In the genomic region with DNA sequence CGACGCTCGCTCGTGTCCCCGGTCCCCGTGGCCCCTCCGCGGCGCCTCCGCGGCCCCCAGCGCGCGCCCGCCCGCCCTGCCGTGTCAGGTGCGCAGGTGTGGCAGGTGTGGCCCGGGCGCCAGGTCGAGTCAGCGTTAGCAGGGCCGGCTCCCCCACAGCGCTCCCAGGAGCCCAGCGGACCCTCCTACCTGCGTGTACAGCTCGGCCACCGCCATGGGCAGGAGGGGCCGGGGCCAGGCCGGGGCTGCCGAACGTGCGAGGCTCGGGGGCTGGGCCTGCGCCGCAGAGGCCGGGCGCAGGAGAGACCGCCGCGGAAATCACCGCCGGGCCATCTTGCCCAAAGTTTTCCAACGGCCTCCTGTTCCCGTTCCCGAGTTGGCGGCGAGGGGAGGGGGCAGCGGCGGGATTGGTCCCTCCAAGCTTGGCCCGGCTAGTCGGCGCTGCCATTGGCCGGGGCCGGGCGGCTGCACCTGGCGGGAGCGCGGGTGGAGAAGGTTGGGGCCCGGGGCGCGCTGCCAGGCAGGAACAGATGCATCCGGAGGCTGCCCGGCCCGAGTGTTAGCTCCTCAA, we compare ENCODE assay signal across 8 cellular contexts. TPM values are rescaled to one million over a fixed set of nuclear protein-coding genes. Genes with fewer than 3 reads are reported as not detected.
DNase-seq lines count a peak whose midpoint lies in the region; ATAC-seq lines count a peak whose summit lies in the region.

A gene with protein sequence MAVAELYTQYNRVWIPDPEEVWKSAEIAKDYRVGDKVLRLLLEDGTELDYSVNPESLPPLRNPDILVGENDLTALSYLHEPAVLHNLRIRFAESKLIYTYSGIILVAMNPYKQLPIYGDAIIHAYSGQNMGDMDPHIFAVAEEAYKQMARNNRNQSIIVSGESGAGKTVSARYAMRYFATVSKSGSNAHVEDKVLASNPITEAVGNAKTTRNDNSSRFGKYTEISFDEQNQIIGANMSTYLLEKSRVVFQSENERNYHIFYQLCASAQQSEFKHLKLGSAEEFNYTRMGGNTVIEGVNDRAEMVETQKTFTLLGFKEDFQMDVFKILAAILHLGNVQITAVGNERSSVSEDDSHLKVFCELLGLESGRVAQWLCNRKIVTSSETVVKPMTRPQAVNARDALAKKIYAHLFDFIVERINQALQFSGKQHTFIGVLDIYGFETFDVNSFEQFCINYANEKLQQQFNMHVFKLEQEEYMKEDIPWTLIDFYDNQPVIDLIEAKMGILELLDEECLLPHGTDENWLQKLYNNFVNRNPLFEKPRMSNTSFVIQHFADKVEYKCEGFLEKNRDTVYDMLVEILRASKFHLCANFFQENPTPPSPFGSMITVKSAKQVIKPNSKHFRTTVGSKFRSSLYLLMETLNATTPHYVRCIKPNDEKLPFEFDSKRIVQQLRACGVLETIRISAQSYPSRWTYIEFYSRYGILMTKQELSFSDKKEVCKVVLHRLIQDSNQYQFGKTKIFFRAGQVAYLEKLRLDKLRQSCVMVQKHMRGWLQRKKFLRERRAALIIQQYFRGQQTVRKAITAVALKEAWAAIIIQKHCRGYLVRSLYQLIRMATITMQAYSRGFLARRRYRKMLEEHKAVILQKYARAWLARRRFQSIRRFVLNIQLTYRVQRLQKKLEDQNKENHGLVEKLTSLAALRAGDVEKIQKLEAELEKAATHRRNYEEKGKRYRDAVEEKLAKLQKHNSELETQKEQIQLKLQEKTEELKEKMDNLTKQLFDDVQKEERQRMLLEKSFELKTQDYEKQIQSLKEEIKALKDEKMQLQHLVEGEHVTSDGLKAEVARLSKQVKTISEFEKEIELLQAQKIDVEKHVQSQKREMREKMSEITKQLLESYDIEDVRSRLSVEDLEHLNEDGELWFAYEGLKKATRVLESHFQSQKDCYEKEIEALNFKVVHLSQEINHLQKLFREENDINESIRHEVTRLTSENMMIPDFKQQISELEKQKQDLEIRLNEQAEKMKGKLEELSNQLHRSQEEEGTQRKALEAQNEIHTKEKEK (N-terminal part only) (minus strand): TSS at position 384 of the 571 bp plus-strand sequence. CDS start 168 bp downstream, at position 216.

- H3K9ac ChIP-seq in mucosa of rectum (ENCODE audit: low read depth in 1 of 2, low read length in 2 of 2) = peak within 1 kb of the TSS; percentile 77 to 85

- H3K27ac Mint-ChIP-seq in IgD-negative memory B cell = peak within 1 kb of the TSS in 2 of 3 donors; percentile 5 to 36

- DNase-seq in D341Med (ENCODE audit: low spot score) = peak; percentile 59
- DNase-seq in SJSA1 (ENCODE audit: low read depth in 1 of 2, low spot score in 2 of 2) = no peak
- DNase-seq in aorta = peak; percentile 56 to 77

- peak within 1 kb of the TSS; percentile 58 to 72 (median 68) for H3K4me3 Mint-ChIP-seq in IgD-negative memory B cell

- H3K27me3 Mint-ChIP-seq in IgD-negative memory B cell = peaks cover 15% of the 10 kb centered on the region

- H3K36me3 ChIP-seq in SJSA1 = no peaks in the 10 kb centered on the region
- no peaks in the 10 kb centered on the region for H3K36me3 ChIP-seq in esophagus (ENCODE audit: control insufficient read depth in 2 of 2, insufficient read depth in 2 of 2, low read length in 1 of 2)
- H3K36me3 ChIP-seq in mucosa of rectum (ENCODE audit: control insufficient read depth in 2 of 2, insufficient read depth in 2 of 2, low read length in 2 of 2) = no peaks in the 10 kb centered on the region
- no peaks in the 10 kb centered on the region for H3K36me3 ChIP-seq in aorta (ENCODE audit: control insufficient read depth in 1 of 2, insufficient read depth in 2 of 2, low read length in 1 of 2)

- 1 to 2% methylated on average over 46 to 65 of the region's 65 CpGs for WGBS in esophagus, 2 donors
- WGBS in aorta, 2 donors = 1 to 2% methylated on average over 30 to 65 of the region's 65 CpGs

- ATAC-seq in aorta (ENCODE audit: low FRiP score) (peak; percentile 78), HG03025 (IDR thresholded peaks at IDR 0.05; ENCODE audit: low FRiP score, unreplicated experiment) (no peak), HG02763 (IDR thresholded peaks at IDR 0.05; ENCODE audit: unreplicated experiment) (no peak)

- intact Hi-C loops in aorta (cut with DNase I) = no loop called here

- H3K4me1 Mint-ChIP-seq in IgD-negative memory B cell = peaks cover 5 to 18% (median 9%) of the 10 kb centered on the region in 3 donors

- H3K27ac ChIP-seq in SJSA1 (no peak within 1 kb of the TSS), esophagus (ENCODE audit: low read depth in 2 of 2, low read length in 1 of 2) (peak within 1 kb of the TSS; percentile 72 to 74), mucosa of rectum (ENCODE audit: low read depth in 2 of 2, low read length in 2 of 2) (peak within 1 kb of the TSS; percentile 70 to 78), aorta (ENCODE audit: low read depth in 1 of 2, low read length in 2 of 2) (no peak within 1 kb of the TSS)

- H3K4me3 ChIP-seq in SJSA1 = peak within 1 kb of the TSS; percentile 37
- peak within 1 kb of the TSS; percentile 72 to 84 for H3K4me3 ChIP-seq in esophagus (ENCODE audit: low read depth in 1 of 2, low read length in 2 of 2)
- H3K4me3 ChIP-seq in mucosa of rectum (ENCODE audit: low read length in 2 of 2) = peak within 1 kb of the TSS; percentile 74 to 79
- H3K4me3 ChIP-seq in aorta (ENCODE audit: low read length in 2 of 2) = peak within 1 kb of the TSS; percentile 16 to 31

- H3K27me3 ChIP-seq in SJSA1 (replicated peaks) (peaks cover 24% of the 10 kb centered on the region), esophagus (ENCODE audit: control insufficient read depth in 1 of 2, insufficient read depth in 2 of 2, low read length in 2 of 2) (no peaks in the 10 kb centered on the region), mucosa of rectum (ENCODE audit: control insufficient read depth in 2 of 2, insufficient read depth in 2 of 2, low read length in 2 of 2) (no peaks in the 10 kb centered on the region), aorta (ENCODE audit: control insufficient read depth in 1 of 2, insufficient read depth in 2 of 2, low read length in 1 of 2) (peaks cover 0 to 2% of the 10 kb centered on the region in 2 donors)

- H3K9me3 ChIP-seq in SJSA1 (replicated peaks) (no peaks in the 10 kb centered on the region), esophagus (ENCODE audit: control insufficient read depth in 2 of 2, insufficient read depth in 1 of 2, low read depth in 1 of 2, low read length in 1 of 2) (no peaks in the 10 kb centered on the region), mucosa of rectum (ENCODE audit: control insufficient read depth in 2 of 2, low read length in 2 of 2) (no peaks in the 10 kb centered on the region), aorta (ENCODE audit: control insufficient read depth, low read length) (peaks cover 2% of the 10 kb centered on the region)

- H3K36me3 Mint-ChIP-seq in IgD-negative memory B cell = no peaks in the 10 kb centered on the region

- H3K9me3 Mint-ChIP-seq in IgD-negative memory B cell = peaks cover 0 to 2% (median 0%) of the 10 kb centered on the region in 3 donors

- H3K4me1 ChIP-seq in SJSA1 (replicated peaks) (peaks cover 10% of the 10 kb centered on the region), esophagus (ENCODE audit: control insufficient read depth in 2 of 2, insufficient read depth in 2 of 2, low read length in 1 of 2) (peaks cover 3 to 10% of the 10 kb centered on the region in 2 donors), mucosa of rectum (ENCODE audit: control insufficient read depth in 2 of 2, insufficient read depth in 2 of 2, low read length in 2 of 2) (peaks cover 15 to 21% of the 10 kb centered on the region in 2 donors), aorta (ENCODE audit: control insufficient read depth in 1 of 2, insufficient read depth in 2 of 2, low read length in 2 of 2) (no peaks in the 10 kb centered on the region)

RNA-seq across cellular contexts. Expression of the gene that starts here (rescaled TPM):
- polyA plus RNA-seq in IgD-negative memory B cell (0.88 TPM), esophagus (1 to 10 TPM; 4.9 to 5.4 TPM), aorta (1 to 10 TPM in 1 of 2 donors, under 1 TPM in 1; 0.08 to 1.8 TPM)
- 0.16 and 0.47 TPM in 2 replicates for total RNA-seq in SJSA1 (2014; rRNA removed; shearing (Covaris generic))
- 10 to 100 TPM in 1 of 2 donors, 1 to 10 TPM in 1; 7.8 to 15.3 TPM for total RNA-seq in aorta

Comparison
In these comparisons a context has a peak if more than half of its experiments do, and no peak if none do; other contexts are left out.
1. DNase-seq: peak in D341Med (single experiment) and aorta (2 of 2); none in SJSA1 (0 of 2).
2. H3K27ac ChIP-seq: peak in esophagus (2 of 2) and mucosa of rectum (2 of 2); none in SJSA1 (single experiment) and aorta (0 of 2).
3. H3K4me3 ChIP-seq: peak in every context shown above with its lines; median percentile 78 in esophagus; 76 in mucosa of rectum; 37 in SJSA1; 24 in aorta.